7 cellular contexts compared by ENCODE assay signal in the genomic region with DNA sequence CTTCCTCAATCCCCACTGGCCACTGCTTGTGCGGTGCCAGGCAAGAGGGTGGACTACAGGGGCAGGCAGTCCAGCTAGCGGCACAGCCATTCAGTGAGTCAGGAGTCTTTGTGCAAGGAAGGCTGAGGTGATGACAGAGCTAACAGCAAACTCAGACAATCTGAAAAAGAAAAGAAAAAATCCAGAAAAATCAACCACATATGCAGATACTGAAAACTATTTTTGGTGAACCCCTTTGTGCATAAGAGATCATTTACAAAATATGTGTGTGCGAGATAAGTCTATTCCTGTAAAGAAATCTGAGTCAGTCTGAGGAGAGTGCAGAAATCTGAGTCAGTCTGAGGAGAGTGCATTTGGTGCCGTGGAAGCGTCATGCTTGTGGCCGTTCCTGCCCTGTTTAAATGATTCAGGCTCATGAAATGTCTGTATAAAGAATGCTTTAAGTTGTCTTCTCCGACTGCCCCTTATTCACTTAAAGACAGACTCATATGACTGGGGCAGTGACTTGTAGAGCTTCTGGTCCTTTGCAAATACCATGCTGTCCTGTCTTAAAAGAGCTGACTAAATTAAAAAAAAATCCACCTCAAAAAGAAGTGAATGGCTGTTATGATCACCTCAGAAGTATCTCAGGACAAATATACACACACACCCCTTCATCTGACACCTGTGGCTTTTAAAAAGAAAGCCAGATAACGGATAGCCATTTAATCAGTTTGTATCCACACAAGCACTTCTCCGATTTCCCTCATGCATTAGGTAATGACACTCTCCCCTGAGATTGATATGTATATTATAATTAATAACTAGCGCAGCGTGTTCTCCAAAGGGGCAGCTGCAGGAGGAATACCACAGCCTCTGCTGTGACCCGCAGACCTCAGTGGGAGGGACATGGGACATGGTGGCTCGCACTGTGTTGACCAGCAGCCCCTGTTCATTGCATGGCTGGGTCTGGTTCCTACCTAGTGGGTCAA. TPM values are rescaled to one million over a fixed set of nuclear protein-coding genes. Genes with fewer than 3 reads are reported as not detected.
DNase-seq lines count a peak whose midpoint lies in the region; ATAC-seq and TF ChIP-seq lines count a peak whose summit lies in the region.

No MANE protein-coding gene starts in this region.

- no peak for TF ChIP-seq CTCF in thoracic aorta (IDR thresholded peaks at IDR 0.05)

- DNase-seq in LoVo (ENCODE audit: low spot score) = peak; percentile 47
- DNase-seq in amniotic epithelial cell (ENCODE audit: low read depth) = peak; percentile 99
- DNase-seq in iris pigment epithelial cell (ENCODE audit: low read depth) = peak; percentile 99
- no peak for DNase-seq in thoracic aorta (ENCODE audit: low spot score)
- DNase-seq in stimulated activated CD4-positive, alpha-beta T cell treated with anti-CD3 and anti-CD28 coated beads, Interleukin-4, amount 100 ng/mL, for 1 hour = no peak
- DNase-seq in NCI-H446 treated with DMSO at 0.1 percent for 48 hours (lab: John Stamatoyannopoulos, UW) = no peak

- peak; percentile 91 for ATAC-seq in thoracic aorta (ENCODE audit: insufficient number of reproducible peaks, low FRiP score, low read depth)
- no peak for ATAC-seq in GM18861 (IDR thresholded peaks at IDR 0.05; ENCODE audit: unreplicated experiment)

- no peaks in the 10 kb centered on the region for H3K9me3 ChIP-seq in thoracic aorta

- H3K4me1 ChIP-seq in thoracic aorta (ENCODE audit: control insufficient read depth in 1 of 2, low read depth in 2 of 2) = peaks cover 46 to 97% of the 10 kb centered on the region in 2 donors

- H3K27ac ChIP-seq in thoracic aorta = peak overlapping the region; percentile 96 to 98

- H3K36me3 ChIP-seq in thoracic aorta = no peaks in the 10 kb centered on the region

- no peaks in the 10 kb centered on the region for H3K27me3 ChIP-seq in thoracic aorta (replicated peaks; ENCODE audit: insufficient read depth)

- H3K4me3 ChIP-seq in thoracic aorta = peak overlapping the region; percentile 35

RNA-seq across cellular contexts. Expression of gene TRIO, which starts 47.3 kb away (rescaled TPM):
- total RNA-seq in thoracic aorta = 100 to 1,000 TPM; 219 to 300 TPM

Comparison
In these comparisons a context has a peak if more than half of its experiments do, and no peak if none do; other contexts are left out.
1. DNase-seq: peak in LoVo (single experiment), amniotic epithelial cell (single experiment) and iris pigment epithelial cell (single experiment); none in thoracic aorta (single experiment), stimulated activated CD4-positive, alpha-beta T cell treated with anti-CD3 and anti-CD28 coated beads, Interleukin-4, amount 100 ng/mL, for 1 hour (single experiment) and NCI-H446 treated with DMSO at 0.1 percent for 48 hours (single experiment).